In the genomic region with DNA sequence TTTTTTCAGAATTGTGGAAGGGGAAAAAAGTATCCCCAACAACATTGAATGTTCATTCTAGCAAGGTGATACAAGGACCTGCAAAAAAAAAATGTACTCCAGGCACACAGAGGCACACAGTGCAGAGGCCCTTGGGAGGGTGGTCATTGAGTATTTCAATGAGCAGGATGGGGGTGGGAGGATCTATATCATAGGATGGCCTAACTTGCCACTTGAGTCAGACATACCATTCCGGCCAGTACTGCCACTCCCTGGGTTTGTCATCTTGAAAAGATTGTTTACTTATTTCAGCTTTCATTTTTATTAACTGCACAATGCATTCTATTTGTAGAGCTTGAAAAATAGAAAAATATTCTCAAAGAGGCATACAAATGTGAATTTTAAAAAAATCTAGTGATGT, we compare ENCODE assay signal across 28 cellular contexts.
"Had no signal": no experiment of that assay in that cellular context is flagged by ENCODE, and none has a peak within 500 bp of the region (broad histone marks: within the 10 kb centered on the region; RNA-seq: fewer than 3 reads in every experiment).

No MANE protein-coding gene starts in this region.

- H3K4me3 ChIP-seq: dorsolateral prefrontal cortex, lung, mucosa of descending colon, pancreas, right lobe of liver, stomach, testis, tibial artery had no signal

- H3K9me3 ChIP-seq: testis had no signal

- H3K27me3 ChIP-seq: dorsolateral prefrontal cortex, neutrophil, pancreas, right lobe of liver, stomach, testis, tibial artery had no signal

- DNase-seq: dorsolateral prefrontal cortex; effector CD4-positive, alpha-beta T cell; erythroblast; hypothalamus; immature natural killer cell; left ventricle myocardium superior; mesenchymal stem cell; mucosa of descending colon; naive B cell; pancreas; retina; right lobe of liver; stimulated activated CD4-positive, alpha-beta T cell treated with anti-CD3 and anti-CD28 coated beads, Interleukin-12 subunit alpha, Interleukin-12 subunit beta, amount 100 ng/mL, for 4 hours; stimulated activated CD4-positive, alpha-beta T cell treated with anti-CD3 and anti-CD28 coated beads, Interleukin-1b, Interleukin-23, amount 100 ng/mL, for 48 hours; stimulated activated CD4-positive, alpha-beta T cell treated with anti-CD3 and anti-CD28 coated beads, Interleukin-4, amount 100 ng/mL, for 1 hour; stimulated activated CD8-positive, alpha-beta memory T cell treated with anti-CD3 and anti-CD28 coated beads, Interleukin-4, amount 100 ng/mL, for 48 hours; stimulated activated naive CD4-positive, alpha-beta T cell; stomach; substantia nigra; testis; tibial artery had no signal

- ATAC-seq: left ventricle myocardium superior; mucosa of descending colon; natural killer cell treated with Interleukin-12 subunit alpha and Interleukin-12 subunit beta and Interleukin-15 and Interleukin-18, amount 100 ng/mL, for 72 hours; pancreas; right lobe of liver had no signal

- FAIRE-seq: colon, frontal cortex, keratinocyte, pancreas had no signal

- H3K4me2 ChIP-seq: smooth muscle cell had no signal

- H3K27ac ChIP-seq: dorsolateral prefrontal cortex, neutrophil, pancreas, right lobe of liver, stomach, testis, tibial artery had no signal

- H3K4me1 ChIP-seq: pancreas, right lobe of liver, stomach, testis, tibial artery had no signal
